In genomic region chr20:21209668-21210067, GRCh38 we compare ENCODE assay signal across 8 cellular contexts.
"Had no signal": no experiment of that assay in that cellular context is flagged by ENCODE, and none has a peak within 500 bp of the region (broad histone marks: within the 10 kb centered on the region; RNA-seq: fewer than 3 reads in every experiment).

No MANE protein-coding gene starts in this region.

- H3K4me3 ChIP-seq: GM12878 had no signal

- DNase-seq: GDM1, GF-D8 had no signal

- ATAC-seq: GM12878 had no signal

- FAIRE-seq: G401.6, GM12878, GM12891, GM12892, GM18507, GM19239 had no signal
